In the genomic region with DNA sequence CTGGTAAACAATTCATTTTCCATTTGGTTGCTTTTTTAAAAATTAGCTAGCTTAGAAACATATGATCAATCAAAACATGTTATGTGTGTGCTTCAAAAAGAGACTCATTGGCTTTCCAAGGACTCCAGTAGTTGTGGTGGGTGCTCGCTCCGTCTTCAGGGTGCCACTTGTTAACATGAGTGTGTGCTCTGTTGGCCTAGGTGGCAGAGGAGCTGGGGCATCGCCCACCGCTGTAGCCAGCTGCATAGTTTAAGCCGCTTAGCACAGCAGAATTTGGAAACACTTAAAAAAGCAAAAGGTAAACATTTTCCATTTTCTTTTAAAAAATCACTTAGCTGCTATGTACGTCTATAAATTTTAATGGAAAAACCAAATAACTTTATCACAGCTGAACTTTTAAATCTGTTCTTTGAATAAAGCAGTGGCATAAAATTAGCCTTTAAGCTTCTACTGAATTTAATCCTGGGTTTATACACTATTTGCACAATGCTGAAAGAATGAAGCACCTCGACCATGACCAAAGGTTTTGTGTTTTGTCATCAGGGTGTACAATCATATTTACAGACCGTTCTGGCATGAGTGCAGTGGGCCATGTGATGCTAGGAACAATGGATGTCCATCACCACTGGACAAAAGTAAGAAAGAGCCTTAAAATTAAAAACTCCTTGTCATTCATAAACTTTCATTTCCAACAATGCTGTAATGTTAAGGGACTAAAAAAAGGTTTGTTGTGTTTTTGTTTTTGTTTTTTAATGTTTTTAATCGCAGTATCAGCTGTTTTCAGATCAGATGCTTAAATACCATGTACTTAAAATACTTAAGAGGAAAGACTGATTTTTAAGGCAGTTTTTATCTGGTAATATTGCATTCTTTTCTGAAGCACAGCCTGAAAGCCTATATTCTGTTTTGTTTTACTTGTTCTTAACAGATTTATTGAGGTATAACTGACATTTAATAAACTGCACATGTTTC, we compare ENCODE assay signal across 15 cellular contexts.
"Had no signal": no experiment of that assay in that cellular context is flagged by ENCODE, and none has a peak within 500 bp of the region (broad histone marks: within the 10 kb centered on the region; RNA-seq: fewer than 3 reads in every experiment).

No MANE protein-coding gene starts in this region.

- H3K27ac ChIP-seq: brain microvascular endothelial cell, coronary artery, left lung, pancreas had no signal

- H3K4me3 ChIP-seq: coronary artery, left lung, mucosa of descending colon, pancreas had no signal

- H3K9me3 ChIP-seq: left lung, mucosa of descending colon, pancreas had no signal

- H3K36me3 ChIP-seq: brain microvascular endothelial cell had no signal

- H3K27me3 ChIP-seq: brain microvascular endothelial cell, left lung, pancreas had no signal

- ATAC-seq: activated T-helper 17 cell treated with anti-CD3 and anti-CD28 coated beads, Interleukin-2, amount 50 U/mL, for 72 hours; esophagus mucosa; left lung; mucosa of descending colon; naive thymus-derived CD4-positive, alpha-beta T cell; pancreas; stimulated activated effector memory CD8-positive, alpha-beta T cell treated with anti-CD3 and anti-CD28 coated beads, Interleukin-12 subunit alpha, Interleukin-12 subunit beta, amount 100 ng/mL, for 72 hours had no signal

- H3K4me1 ChIP-seq: left lung, pancreas had no signal

- FAIRE-seq: pancreas had no signal

- DNase-seq: activated CD4-positive, CD25-positive, alpha-beta regulatory T cell treated with anti-CD3 and anti-CD28 coated beads, Interleukin-2, amount 50 U/mL, for 72 hours; activated naive CD4-positive, alpha-beta T cell treated with Interleukin-2 at 50 U/mL for 16 hours; activated T-cell treated with anti-CD3 and anti-CD28 coated beads for 4 hours; anterior cingulate cortex; brain microvascular endothelial cell; islet precursor cell; left lung; mucosa of descending colon; naive thymus-derived CD4-positive, alpha-beta T cell; pancreas; stimulated activated CD4-positive, alpha-beta T cell treated with anti-CD3 and anti-CD28 coated beads, Interleukin-2, amount 100 ng/mL, for 24 hours had no signal
